ENCODE assay signal across 28 cellular contexts in the genomic region with DNA sequence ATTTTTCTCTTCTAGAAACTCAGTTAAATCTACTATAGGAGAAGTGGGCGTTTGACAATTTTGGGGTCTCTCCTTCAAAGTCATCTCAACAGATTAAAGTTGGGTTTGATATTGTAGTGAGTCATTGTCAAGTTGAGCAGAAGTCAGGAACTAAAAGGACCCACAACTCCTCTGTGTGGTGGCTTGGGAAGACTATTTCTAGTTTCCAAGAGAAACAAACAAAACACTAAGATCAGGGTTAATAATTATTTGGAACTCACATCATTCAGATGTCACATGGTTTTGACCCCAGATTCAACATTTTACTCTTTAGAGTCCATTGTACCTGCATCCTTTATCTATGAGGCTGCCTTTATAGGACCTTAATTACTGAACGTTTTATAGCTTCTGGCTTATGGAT. TPM values are rescaled to one million over a fixed set of nuclear protein-coding genes. Genes with fewer than 3 reads are reported as not detected.
"Had no signal": no experiment of that assay in that cellular context is flagged by ENCODE, and none has a peak within 500 bp of the region (broad histone marks: within the 10 kb centered on the region; RNA-seq: fewer than 3 reads in every experiment).

No MANE protein-coding gene starts in this region.

- H3K4me1 ChIP-seq: body of pancreas, left lung, vagina had no signal

- H3K36me3 ChIP-seq: cardiac muscle cell, left lung, sigmoid colon, transverse colon, vagina had no signal

- H3K27ac ChIP-seq: body of pancreas, cardiac muscle cell, epithelial cell of prostate, left lung, sigmoid colon, transverse colon, vagina, VCaP had no signal

- H3K4me3 ChIP-seq: body of pancreas, cardiac muscle cell, left lung, lung, sigmoid colon, transverse colon, vagina had no signal

- H3K9me3 ChIP-seq: body of pancreas, left lung, sigmoid colon, transverse colon, vagina had no signal

- DNase-seq: activated CD4-positive, alpha-beta memory T cell treated with anti-CD3 and anti-CD28 coated beads, Interleukin-2, amount 10 ng/mL, durations not matched to agents 7 days and 5 days; activated CD4-positive, alpha-beta T cell treated with anti-CD3 and anti-CD28 coated beads, Interleukin-2, amount 10 ng/mL, durations not matched to agents 24 days and 14 days; activated gamma-delta T cell; activated naive CD4-positive, alpha-beta T cell treated with anti-CD3 and anti-CD28 coated beads, Interleukin-2, amount 50 U/mL, for 16 hours; activated naive CD8-positive, alpha-beta T cell treated with anti-CD3 and anti-CD28 coated beads, Interleukin-2, amount 50 U/mL, for 24 hours; anterior cingulate cortex; body of pancreas; foreskin fibroblast; left lung; naive thymus-derived CD8-positive, alpha-beta T cell; retina; sigmoid colon; stimulated activated CD4-positive, alpha-beta T cell treated with anti-CD3 and anti-CD28 coated beads, Interleukin-2, amount 100 ng/mL, for 48 hours; stimulated activated CD8-positive, alpha-beta memory T cell treated with anti-CD3 and anti-CD28 coated beads, Interleukin-4, amount 100 ng/mL, for 48 hours; stimulated activated naive B cell treated with anti-CD40 and anti-IgM and Interleukin-4, amounts not matched to agents 10 μg/mL and 1 μg/mL and 100 μg/mL, for 72 hours; transverse colon had no signal

- H3K27me3 ChIP-seq: body of pancreas, cardiac muscle cell, left lung, sigmoid colon, transverse colon, vagina had no signal

- ATAC-seq: activated CD4-positive, CD25-positive, alpha-beta regulatory T cell treated with anti-CD3 and anti-CD28 coated beads, Interleukin-2, amount 50 U/mL, for 24 hours; activated naive CD8-positive, alpha-beta T cell treated with anti-CD3 and anti-CD28 coated beads, Interleukin-2, amount 50 U/mL, for 24 hours; body of pancreas; left lung; naive thymus-derived CD8-positive, alpha-beta T cell; stimulated activated naive B cell treated with anti-CD40 and anti-IgM and Interleukin-4, amounts not matched to agents 10 μg/mL and 1 μg/mL and 100 μg/mL, for 72 hours had no signal

RNA-seq across cellular contexts. Expression of a gene that starts 45.3 kb away (rescaled TPM):
- total RNA-seq: activated CD4-positive, alpha-beta memory T cell treated with anti-CD3 and anti-CD28 coated beads, Interleukin-2, amount 10 ng/mL, durations not matched to agents 7 days and 5 days; activated CD4-positive, alpha-beta T cell treated with anti-CD3 and anti-CD28 coated beads, Interleukin-2, amount 10 ng/mL, durations not matched to agents 24 days and 14 days; cardiac muscle cell; chondrocyte; fibroblast of lung; glomerular endothelial cell; left lung; lung; naive thymus-derived CD8-positive, alpha-beta T cell; osteoblast; posterior vena cava; sigmoid colon; T-helper 2 cell treated with Interferon-gamma antibody and Interleukin-4, amounts not matched to agents 100 ng/mL and 5 ng/mL, for 36 hours; vagina had no signal
- polyA plus RNA-seq: cardiac muscle cell; fibroblast of lung; lung; naive thymus-derived CD8-positive, alpha-beta T cell had no signal
